ENCODE assay signal across 15 cellular contexts in the genomic region with DNA sequence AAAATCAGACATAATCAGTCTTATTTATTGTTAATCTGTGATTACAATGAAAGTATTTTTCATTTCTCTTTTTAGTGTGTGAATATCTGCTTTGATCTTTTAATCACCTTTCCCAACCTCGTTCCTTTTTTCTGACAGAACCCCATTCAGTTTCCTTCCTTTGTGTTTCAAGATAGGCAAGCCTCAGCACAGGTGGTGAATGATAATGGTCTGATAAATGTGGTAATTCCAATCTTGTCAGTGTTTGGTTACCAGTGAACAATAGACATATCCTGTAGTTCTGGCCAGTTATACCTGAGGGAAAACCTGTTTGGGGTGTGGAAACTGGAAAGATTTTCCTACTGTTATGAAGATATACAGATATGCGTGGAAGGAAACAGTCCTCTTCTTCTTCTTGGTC.
"Had no signal": no experiment of that assay in that cellular context is flagged by ENCODE, and none has a peak within 500 bp of the region (broad histone marks: within the 10 kb centered on the region; RNA-seq: fewer than 3 reads in every experiment).

No MANE protein-coding gene starts in this region.

- ATAC-seq: sciatic nerve had no signal

- DNase-seq: activated CD4-positive, alpha-beta T cell treated with anti-CD3 and anti-CD28 coated beads, Interleukin-2, amount 50 U/mL, for 4 hours; activated gamma-delta T cell treated with Interleukin-2 at 50 U/mL for 16 hours; caudate nucleus; hypothalamus; nephron progenitor cell; nucleus accumbens; stimulated activated CD4-positive, alpha-beta T cell treated with anti-CD3 and anti-CD28 coated beads, Interleukin-4, amount 100 ng/mL, for 1 hour; stomach; trophoblast cell; WERI-Rb-1 had no signal

- FAIRE-seq: colon, frontal cortex, keratinocyte had no signal

- H3K4me3 ChIP-seq: smooth muscle cell, stomach had no signal
